Comparison of ENCODE assay signal across 17 cellular contexts in genomic region chr3:61666032-61666431, GRCh38.
"Had no signal": no experiment of that assay in that cellular context is flagged by ENCODE, and none has a peak within 500 bp of the region (broad histone marks: within the 10 kb centered on the region; RNA-seq: fewer than 3 reads in every experiment).

No MANE protein-coding gene starts in this region.

- H3K36me3 ChIP-seq: ascending aorta, lower lobe of right lung, thyroid gland had no signal

- ATAC-seq: activated CD8-positive, alpha-beta T cell treated with anti-CD3 and anti-CD28 coated beads for 36 hours; lower lobe of right lung; natural killer cell treated with Interleukin-12 subunit alpha and Interleukin-12 subunit beta and Interleukin-15 and Interleukin-18, amount 100 ng/mL, for 72 hours; T-cell had no signal

- H3K9me3 ChIP-seq: ascending aorta, lower lobe of right lung, thyroid gland had no signal

- H3K4me3 Mint-ChIP-seq: activated CD4-positive, alpha-beta T cell treated with anti-CD3 and anti-CD28 coated beads, Interleukin-2, amount 10 ng/mL, durations not matched to agents 24 days and 14 days; activated CD8-positive, alpha-beta T cell treated with anti-CD3 and anti-CD28 coated beads for 36 hours; immature natural killer cell; natural killer cell treated with Interleukin-12 subunit alpha and Interleukin-12 subunit beta and Interleukin-15 and Interleukin-18, amount 100 ng/mL, for 72 hours; T-cell had no signal

- H3K27ac ChIP-seq: ascending aorta, lower lobe of right lung, thyroid gland had no signal

- H3K27ac Mint-ChIP-seq: activated CD4-positive, alpha-beta T cell treated with anti-CD3 and anti-CD28 coated beads, Interleukin-2, amount 10 ng/mL, durations not matched to agents 24 days and 14 days; activated CD8-positive, alpha-beta T cell treated with anti-CD3 and anti-CD28 coated beads for 36 hours; activated T-helper 2 cell treated with anti-CD3 and anti-CD28 coated beads, Interferon-gamma antibody, Interleukin-2, Interleukin-4, amounts not matched to agents 10 μg/mL and 5 μg/mL and 100 μg/mL, durations not matched to agents 14 hours and 24 hours and 36 hours; immature natural killer cell; natural killer cell treated with Interleukin-12 subunit alpha and Interleukin-12 subunit beta and Interleukin-15 and Interleukin-18, amount 100 ng/mL, for 72 hours; T-cell had no signal

- H3K9me3 Mint-ChIP-seq: activated CD4-positive, alpha-beta T cell treated with anti-CD3 and anti-CD28 coated beads, Interleukin-2, amount 10 ng/mL, durations not matched to agents 24 days and 14 days; activated T-helper 2 cell treated with anti-CD3 and anti-CD28 coated beads, Interferon-gamma antibody, Interleukin-2, Interleukin-4, amounts not matched to agents 10 μg/mL and 5 μg/mL and 100 μg/mL, durations not matched to agents 14 hours and 24 hours and 36 hours had no signal

- H3K36me3 Mint-ChIP-seq: immature natural killer cell; natural killer cell treated with Interleukin-12 subunit alpha and Interleukin-12 subunit beta and Interleukin-15 and Interleukin-18, amount 100 ng/mL, for 72 hours; T-cell had no signal

- H3K27me3 Mint-ChIP-seq: activated CD4-positive, alpha-beta T cell treated with anti-CD3 and anti-CD28 coated beads, Interleukin-2, amount 10 ng/mL, durations not matched to agents 24 days and 14 days; activated CD8-positive, alpha-beta T cell treated with anti-CD3 and anti-CD28 coated beads for 36 hours; natural killer cell treated with Interleukin-12 subunit alpha and Interleukin-12 subunit beta and Interleukin-15 and Interleukin-18, amount 100 ng/mL, for 72 hours had no signal

- H3K4me1 Mint-ChIP-seq: activated CD4-positive, alpha-beta T cell treated with anti-CD3 and anti-CD28 coated beads, Interleukin-2, amount 10 ng/mL, durations not matched to agents 24 days and 14 days; T-cell had no signal

- DNase-seq: activated CD4-positive, alpha-beta T cell treated with anti-CD3 and anti-CD28 coated beads, Interleukin-2, amount 10 ng/mL, durations not matched to agents 24 days and 14 days; activated CD4-positive, CD25-positive, alpha-beta regulatory T cell; activated CD8-positive, alpha-beta T cell treated with anti-CD3 and anti-CD28 coated beads for 36 hours; activated naive CD4-positive, alpha-beta T cell treated with anti-CD3 and anti-CD28 coated beads, Interleukin-2, amount 50 U/mL, for 16 hours; activated T-cell treated with anti-CD3 and anti-CD28 coated beads, Interleukin-2, amount 50 U/mL, for 1 hour; cortex of kidney; immature natural killer cell; lower lobe of right lung; nucleus accumbens; retina; stimulated activated CD4-positive, alpha-beta T cell treated with anti-CD3 and anti-CD28 coated beads, Interleukin-2, amount 100 ng/mL, for 24 hours; stimulated activated naive CD4-positive, alpha-beta T cell treated with Interleukin-2 at 50 U/mL for 16 hours; T-cell; thyroid gland had no signal

- H3K27me3 ChIP-seq: ascending aorta, thyroid gland had no signal

- H3K4me3 ChIP-seq: ascending aorta, lower lobe of right lung, thyroid gland had no signal
